In genomic region chr13:75550159-75550567, GRCh38 we compare ENCODE assay signal across 1 cellular context.
TF ChIP-seq lines count a peak whose summit lies in the region.

No MANE protein-coding gene starts in this region.

TF ChIP-seq in WTC11, 78 proteins besides CTCF, POLR2A, EP300 and RAD21 (continued from another document):
- TF ChIP-seq AR (CRISPR knock-in tag; IDR thresholded peaks at IDR 0.05), result no peak
- TF ChIP-seq ZSCAN18 (CRISPR knock-in tag; IDR thresholded peaks at IDR 0.05), result no peak
- no peak for TF ChIP-seq TEAD1 (CRISPR knock-in tag; IDR thresholded peaks at IDR 0.05)
- no peak for TF ChIP-seq E2F4 (CRISPR knock-in tag; IDR thresholded peaks at IDR 0.05; ENCODE audit: borderline replicate concordance, low read depth)
- TF ChIP-seq ATF1 (CRISPR knock-in tag; IDR thresholded peaks at IDR 0.05), result no peak
- no peak for TF ChIP-seq SOX15 (CRISPR knock-in tag; IDR thresholded peaks at IDR 0.05)
- no peak for TF ChIP-seq ZNF263 (CRISPR knock-in tag; IDR thresholded peaks at IDR 0.05; ENCODE audit: low read depth)
- TF ChIP-seq TCF7 (CRISPR knock-in tag; IDR thresholded peaks at IDR 0.05; ENCODE audit: low read depth), result no peak
- TF ChIP-seq ZNF281 (CRISPR knock-in tag; IDR thresholded peaks at IDR 0.05), result no peak
